In the genomic region with DNA sequence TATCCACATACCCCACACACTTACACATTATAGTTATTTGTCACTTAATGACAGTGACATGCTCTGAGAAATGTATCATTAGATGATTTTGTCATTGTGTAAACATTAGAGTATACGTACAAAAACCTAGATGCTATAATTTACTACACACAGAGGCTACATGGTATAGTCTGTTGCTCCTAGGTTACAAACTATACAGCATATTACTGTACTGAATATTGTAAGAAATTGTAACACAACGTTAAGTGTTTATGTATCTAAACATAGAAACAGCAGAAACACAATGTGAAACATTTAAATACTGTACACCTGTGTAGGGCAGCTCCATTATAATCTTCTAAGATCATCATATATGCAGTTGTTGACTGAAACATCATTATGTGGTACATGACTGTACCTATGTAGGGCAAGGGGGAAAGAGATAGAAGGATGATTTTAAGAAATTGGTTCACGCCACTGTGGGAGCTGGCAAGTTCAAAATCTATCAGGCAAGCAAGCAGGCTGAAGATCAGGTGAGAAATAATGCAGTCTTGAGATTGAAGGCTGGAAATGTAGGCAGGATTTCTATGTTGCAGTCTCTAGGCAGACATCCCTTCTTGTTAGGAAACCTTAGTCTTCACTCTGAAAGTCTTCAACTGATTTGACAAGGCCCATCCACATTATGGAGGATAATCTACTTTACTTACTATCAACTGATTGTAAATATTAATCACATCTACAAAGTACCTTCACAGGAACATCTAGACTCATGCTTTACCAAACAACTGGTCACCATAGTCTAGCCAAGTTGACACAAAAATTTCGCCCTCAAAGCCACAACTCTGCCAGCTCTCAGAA, we compare ENCODE assay signal across 1 cellular context.
TF ChIP-seq lines count a peak whose summit lies in the region.

No MANE protein-coding gene starts in this region.

TF ChIP-seq in K562, 482 proteins besides CTCF, POLR2A, EP300 and RAD21:
- TF ChIP-seq MTA1 (IDR thresholded peaks at IDR 0.05; ENCODE audit: borderline replicate concordance) = no peak
- TF ChIP-seq ZNF699 (CRISPR knock-in tag; IDR thresholded peaks at IDR 0.05; ENCODE audit: insufficient replicate concordance) = no peak
- TF ChIP-seq ZNF134 (CRISPR knock-in tag; conservative IDR thresholded peaks at IDR 0.05) = peak; percentile 90
- no peak for TF ChIP-seq MEIS2 (IDR thresholded peaks at IDR 0.05; ENCODE audit: partially characterized antibody)
- TF ChIP-seq NCOR1 (IDR thresholded peaks at IDR 0.05) = no peak
- TF ChIP-seq THRA (IDR thresholded peaks at IDR 0.05) = no peak
